ENCODE assay signal across 23 cellular contexts in the genomic region with DNA sequence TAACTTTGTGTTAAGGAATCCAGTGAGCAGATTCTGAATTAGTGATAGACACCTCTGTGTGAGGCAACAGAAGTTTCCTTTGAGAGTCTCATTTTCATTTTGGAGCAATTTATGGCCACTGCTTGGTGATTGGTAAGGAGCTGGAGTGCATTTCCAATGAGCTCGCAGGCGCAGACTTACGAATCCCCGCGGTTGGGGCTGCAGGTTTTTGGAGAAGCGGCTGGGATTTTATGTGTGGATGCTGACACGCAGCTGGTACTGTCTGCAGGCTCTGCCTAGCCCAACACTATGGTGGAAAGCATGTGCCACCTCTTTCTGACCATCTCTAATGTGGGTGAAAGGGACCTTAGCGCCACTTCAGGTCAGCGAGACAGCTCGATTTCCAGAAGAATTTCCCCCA.
"Had no signal": no experiment of that assay in that cellular context is flagged by ENCODE, and none has a peak within 500 bp of the region (broad histone marks: within the 10 kb centered on the region; RNA-seq: fewer than 3 reads in every experiment).

No MANE protein-coding gene starts in this region.

- H3K36me3 Mint-ChIP-seq: activated naive CD8-positive, alpha-beta T cell treated with anti-CD3 and anti-CD28 coated beads, Interleukin-2, amount 10 ng/mL, durations not matched to agents 7 days and 5 days had no signal

- H3K9me3 ChIP-seq: ascending aorta, breast epithelium, SJCRH30 had no signal

- H3K4me3 ChIP-seq: ascending aorta, breast epithelium, SJCRH30, SK-N-MC had no signal

- DNase-seq: activated CD4-positive, alpha-beta T cell treated with anti-CD3 and anti-CD28 coated beads, Interleukin-2, amount 10 ng/mL, durations not matched to agents 24 days and 14 days; activated CD4-positive, alpha-beta T cell treated with anti-CD3 and anti-CD28 coated beads, Interleukin-2, amount 50 U/mL, for 4 hours; activated CD8-positive, alpha-beta T cell treated with anti-CD3 and anti-CD28 coated beads for 36 hours; activated effector memory CD4-positive, alpha-beta T cell treated with anti-CD3 and anti-CD28 coated beads, Interleukin-2, amount 50 U/mL, for 16 hours; activated naive CD4-positive, alpha-beta T cell treated with Interleukin-2 at 50 U/mL for 16 hours; activated naive CD8-positive, alpha-beta T cell treated with anti-CD3 and anti-CD28 coated beads, Interleukin-2, amount 10 ng/mL, durations not matched to agents 7 days and 5 days; activated T-cell treated with anti-CD3 and anti-CD28 coated beads, Interleukin-2, amount 50 U/mL, for 1 hour; activated T-cell treated with anti-CD3 and anti-CD28 coated beads, Interleukin-2, amount 50 U/mL, for 72 hours; NCI-H1092 treated with DMSO at 0.1 percent for 48 hours; NCI-H1930; NCI-H2081 treated with DMSO at 0.1 percent for 48 hours; NCI-H345; NCI-H524 treated with DMSO at 0.1 percent for 48 hours; SHP77; SJCRH30; T1000; WERI-Rb-1 had no signal

- H3K9ac ChIP-seq: KMS-11 had no signal

- H3K27ac ChIP-seq: ascending aorta, breast epithelium, KMS-11, SJCRH30, SK-N-MC, WERI-Rb-1 had no signal

- H3K4me3 Mint-ChIP-seq: activated CD4-positive, alpha-beta T cell treated with anti-CD3 and anti-CD28 coated beads, Interleukin-2, amount 10 ng/mL, durations not matched to agents 24 days and 14 days; activated CD8-positive, alpha-beta T cell treated with anti-CD3 and anti-CD28 coated beads for 36 hours; activated naive CD4-positive, alpha-beta T cell treated with anti-CD3 and anti-CD28 coated beads, Interleukin-2, amount 50 U/mL, for 24 hours; activated naive CD8-positive, alpha-beta T cell treated with anti-CD3 and anti-CD28 coated beads, Interleukin-2, amount 10 ng/mL, durations not matched to agents 7 days and 5 days; activated T-cell treated with anti-CD3 and anti-CD28 coated beads, Interleukin-2, amount 50 U/mL, for 72 hours; activated T-helper 17 cell treated with anti-CD3 and anti-CD28 coated beads, Interleukin-2, amount 50 U/mL, for 72 hours had no signal

- H3K27me3 ChIP-seq: ascending aorta, breast epithelium, SJCRH30 had no signal

- H3K9me3 Mint-ChIP-seq: activated CD4-positive, alpha-beta T cell treated with anti-CD3 and anti-CD28 coated beads, Interleukin-2, amount 10 ng/mL, durations not matched to agents 24 days and 14 days; activated CD8-positive, alpha-beta T cell treated with anti-CD3 and anti-CD28 coated beads for 36 hours; activated naive CD4-positive, alpha-beta T cell treated with anti-CD3 and anti-CD28 coated beads, Interleukin-2, amount 50 U/mL, for 24 hours; activated naive CD8-positive, alpha-beta T cell treated with anti-CD3 and anti-CD28 coated beads, Interleukin-2, amount 10 ng/mL, durations not matched to agents 7 days and 5 days; activated T-cell treated with anti-CD3 and anti-CD28 coated beads, Interleukin-2, amount 50 U/mL, for 72 hours; activated T-helper 17 cell treated with anti-CD3 and anti-CD28 coated beads, Interleukin-2, amount 50 U/mL, for 72 hours had no signal

- H3K36me3 ChIP-seq: breast epithelium, SJCRH30, WERI-Rb-1 had no signal

- H3K4me2 ChIP-seq: KMS-11 had no signal

- H3K27me3 Mint-ChIP-seq: activated CD4-positive, alpha-beta T cell treated with anti-CD3 and anti-CD28 coated beads, Interleukin-2, amount 10 ng/mL, durations not matched to agents 24 days and 14 days; activated naive CD4-positive, alpha-beta T cell treated with anti-CD3 and anti-CD28 coated beads, Interleukin-2, amount 50 U/mL, for 24 hours had no signal

- H3K4me1 ChIP-seq: ascending aorta, breast epithelium, SJCRH30 had no signal

- H3K27ac Mint-ChIP-seq: activated CD4-positive, alpha-beta T cell treated with anti-CD3 and anti-CD28 coated beads, Interleukin-2, amount 10 ng/mL, durations not matched to agents 24 days and 14 days; activated CD8-positive, alpha-beta T cell treated with anti-CD3 and anti-CD28 coated beads for 36 hours; activated naive CD4-positive, alpha-beta T cell treated with anti-CD3 and anti-CD28 coated beads, Interleukin-2, amount 50 U/mL, for 24 hours; activated naive CD8-positive, alpha-beta T cell treated with anti-CD3 and anti-CD28 coated beads, Interleukin-2, amount 10 ng/mL, durations not matched to agents 7 days and 5 days; activated T-cell treated with anti-CD3 and anti-CD28 coated beads, Interleukin-2, amount 50 U/mL, for 72 hours; activated T-helper 17 cell treated with anti-CD3 and anti-CD28 coated beads, Interleukin-2, amount 50 U/mL, for 72 hours had no signal

- H3K4me1 Mint-ChIP-seq: activated CD4-positive, alpha-beta T cell treated with anti-CD3 and anti-CD28 coated beads, Interleukin-2, amount 10 ng/mL, durations not matched to agents 24 days and 14 days; activated naive CD4-positive, alpha-beta T cell treated with anti-CD3 and anti-CD28 coated beads, Interleukin-2, amount 50 U/mL, for 24 hours; activated naive CD8-positive, alpha-beta T cell treated with anti-CD3 and anti-CD28 coated beads, Interleukin-2, amount 10 ng/mL, durations not matched to agents 7 days and 5 days; activated T-helper 17 cell treated with anti-CD3 and anti-CD28 coated beads, Interleukin-2, amount 50 U/mL, for 72 hours had no signal
